ENCODE assay signal across 29 cellular contexts in genomic region chr2:234403751-234404150, GRCh38.
"Had no signal": no experiment of that assay in that cellular context is flagged by ENCODE, and none has a peak within 500 bp of the region (broad histone marks: within the 10 kb centered on the region; RNA-seq: fewer than 3 reads in every experiment).

No MANE protein-coding gene starts in this region.

- H3K27me3 Mint-ChIP-seq: naive thymus-derived CD8-positive, alpha-beta T cell; progenitor cell of endocrine pancreas; stimulated activated naive CD8-positive, alpha-beta T cell treated with anti-CD3 and anti-CD28 coated beads, Interleukin-15, amount 100 ng/mL, for 72 hours had no signal

- H3K4me2 ChIP-seq: smooth muscle cell had no signal

- H3K36me3 ChIP-seq: left lung, lower lobe of right lung, neutrophil, ovary, right atrium auricular region, right lobe of liver, tibial nerve, upper lobe of left lung, vagina had no signal

- H3K4me1 ChIP-seq: right atrium auricular region, right lobe of liver, tibial nerve, vagina had no signal

- H3K27me3 ChIP-seq: left lung, neutrophil, ovary, right atrium auricular region, right lobe of liver, tibial nerve, upper lobe of left lung, vagina had no signal

- H3K4me1 Mint-ChIP-seq: nephron, neural crest cell had no signal

- H3K36me3 Mint-ChIP-seq: naive thymus-derived CD8-positive, alpha-beta T cell; stimulated activated memory B cell treated with anti-CD40 and anti-IgM and Interleukin-4, amounts not matched to agents 10 μg/mL and 1 μg/mL and 100 μg/mL, for 72 hours had no signal

- H3K4me3 ChIP-seq: left lung, lower lobe of right lung, ovary, right atrium auricular region, right lobe of liver, smooth muscle cell, tibial nerve, upper lobe of left lung, vagina had no signal

- H3K9me3 ChIP-seq: left lung, lower lobe of right lung, neutrophil, ovary, right atrium auricular region, right lobe of liver, tibial nerve, upper lobe of left lung, vagina had no signal

- H3K4me3 Mint-ChIP-seq: immature natural killer cell; naive thymus-derived CD8-positive, alpha-beta T cell; nephron; neural crest cell; stimulated activated memory B cell treated with anti-CD40 and anti-IgM and Interleukin-4, amounts not matched to agents 10 μg/mL and 1 μg/mL and 100 μg/mL, for 72 hours; stimulated activated naive CD8-positive, alpha-beta T cell treated with anti-CD3 and anti-CD28 coated beads, Interleukin-15, amount 100 ng/mL, for 72 hours had no signal

- H3K9me3 Mint-ChIP-seq: immature natural killer cell; nephron; neural crest cell; stimulated activated naive CD8-positive, alpha-beta T cell treated with anti-CD3 and anti-CD28 coated beads, Interleukin-15, amount 100 ng/mL, for 72 hours had no signal

- H3K27ac Mint-ChIP-seq: nephron; progenitor cell of endocrine pancreas; stimulated activated memory B cell treated with anti-CD40 and anti-IgM and Interleukin-4, amounts not matched to agents 10 μg/mL and 1 μg/mL and 100 μg/mL, for 72 hours had no signal

- H3K27ac ChIP-seq: left lung, lower lobe of right lung, neutrophil, ovary, right atrium auricular region, right lobe of liver, tibial nerve, upper lobe of left lung, vagina had no signal

- ATAC-seq: left colon; left lung; naive thymus-derived CD8-positive, alpha-beta T cell; stimulated activated memory B cell treated with anti-CD40 and anti-IgM and Interleukin-4, amounts not matched to agents 10 μg/mL and 1 μg/mL and 100 μg/mL, for 72 hours; stimulated activated naive CD8-positive, alpha-beta T cell treated with anti-CD3 and anti-CD28 coated beads, Interleukin-15, amount 100 ng/mL, for 72 hours had no signal

- DNase-seq: hypothalamus; immature natural killer cell; kidney; left colon; left lung; lower lobe of right lung; mammary epithelial cell; mesenchymal stem cell; naive thymus-derived CD8-positive, alpha-beta T cell; occipital lobe; ovary; right lobe of liver; stimulated activated CD4-positive, alpha-beta T cell treated with anti-CD3 and anti-CD28 coated beads, Interleukin-1b, Interleukin-23, amount 100 ng/mL, for 48 hours; stimulated activated CD4-positive, alpha-beta T cell treated with anti-CD3 and anti-CD28 coated beads, Interleukin-2, amount 100 ng/mL, for 48 hours; stimulated activated CD4-positive, alpha-beta T cell treated with anti-CD3 and anti-CD28 coated beads, Interleukin-4, amount 100 ng/mL, for 4 hours; stimulated activated CD8-positive, alpha-beta memory T cell treated with anti-CD3 and anti-CD28 coated beads, Interleukin-4, amount 100 ng/mL, for 48 hours; stimulated activated naive CD4-positive, alpha-beta T cell treated with Interleukin-2 at 50 U/mL for 16 hours; stimulated activated naive CD8-positive, alpha-beta T cell treated with anti-CD3 and anti-CD28 coated beads, Interleukin-15, amount 100 ng/mL, for 72 hours; substantia nigra had no signal
